In genomic region chr2:206392118-206392517, GRCh38 we compare ENCODE assay signal across 8 cellular contexts. TPM values are rescaled to one million over a fixed set of nuclear protein-coding genes. Genes with fewer than 3 reads are reported as not detected.
A peak's percentile ranks its signal among the peaks of the same experiment; 100 is the strongest.
DNase-seq lines count a peak whose midpoint lies in the region; ATAC-seq, FAIRE-seq and TF ChIP-seq lines count a peak whose summit lies in the region.

No MANE protein-coding gene starts in this region.

- H3K36me3 Mint-ChIP-seq in activated T-cell treated with anti-CD3 and anti-CD28 coated beads, Interleukin-2, amount 50 U/mL, for 72 hours (ENCODE audit: insufficient read depth in 2 of 2): no peaks in the 10 kb centered on the region
- no peaks in the 10 kb centered on the region for H3K36me3 Mint-ChIP-seq in activated T-cell treated with anti-CD3 and anti-CD28 coated beads, Interleukin-2, amount 50 U/mL, for 24 hours (ENCODE audit: low read depth)

- no peaks in the 10 kb centered on the region for H4K20me1 ChIP-seq in endothelial cell of umbilical vein (replicated peaks; ENCODE audit: control insufficient read depth, extremely low read depth, insufficient read depth, low read length)

- H3K9ac ChIP-seq in endothelial cell of umbilical vein (replicated peaks; ENCODE audit: extremely low read depth, insufficient read depth, low read length): no peak overlapping the region

- peak; percentile 68 for FAIRE-seq in endothelial cell of umbilical vein (lab: Jason Lieb, UNC)

- POLR2A ChIA-PET in endothelial cell of umbilical vein (lab: Charles Lee): no interaction called here

- H3K9me3 ChIP-seq in endothelial cell of umbilical vein (replicated peaks; ENCODE audit: control insufficient read depth, insufficient read depth, low read length) (no peaks in the 10 kb centered on the region), psoas muscle (no peaks in the 10 kb centered on the region)

- H3K36me3 ChIP-seq in endothelial cell of umbilical vein (ENCODE audit: control insufficient read depth in 2 of 2, extremely low read depth in 1 of 2, insufficient read depth in 2 of 2, low read length in 2 of 2) (no peaks in the 10 kb centered on the region), psoas muscle (ENCODE audit: insufficient read depth in 1 of 2, low read depth in 1 of 2) (no peaks in the 10 kb centered on the region)

- H3K79me2 ChIP-seq in endothelial cell of umbilical vein (ENCODE audit: control insufficient read depth, insufficient read depth, low read length): no peaks in the 10 kb centered on the region

- H3K27ac Mint-ChIP-seq in activated T-cell treated with anti-CD3 and anti-CD28 coated beads, Interleukin-2, amount 50 U/mL, for 72 hours: no peak overlapping the region
- H3K27ac Mint-ChIP-seq in activated T-cell treated with anti-CD3 and anti-CD28 coated beads, Interleukin-2, amount 50 U/mL, for 24 hours: no peak overlapping the region

- peak; percentile 67 to 72 for TF ChIP-seq CTCF in endothelial cell of umbilical vein (IDR thresholded peaks at IDR 0.05; ENCODE audit: extremely low read depth in 1 of 2, insufficient read depth in 1 of 2, low read depth in 1 of 2, low read length in 2 of 2)
- TF ChIP-seq CTCF in psoas muscle (IDR thresholded peaks at IDR 0.05): peak; percentile 50

- H3K27me3 ChIP-seq in endothelial cell of umbilical vein (ENCODE audit: control insufficient read depth in 2 of 2, insufficient read depth in 2 of 2, low read length in 2 of 2) (no peaks in the 10 kb centered on the region), psoas muscle (ENCODE audit: insufficient read depth in 3 of 3, low read length in 2 of 3) (no peaks in the 10 kb centered on the region)

- 11 to 19% (median 16%) methylated on average over 2 of the region's 2 CpGs for WGBS in psoas muscle, 3 donors

- ATAC-seq in activated T-cell treated with anti-CD3 and anti-CD28 coated beads, Interleukin-2, amount 50 U/mL, for 72 hours (replicated peaks in 1 of 2): peak; percentile 38 to 51
- ATAC-seq in GM21390 (IDR thresholded peaks at IDR 0.05; ENCODE audit: unreplicated experiment) (peak; percentile 100), HG03460 (IDR thresholded peaks at IDR 0.05; ENCODE audit: unreplicated experiment) (peak; percentile 99), psoas muscle (peak; percentile 67 to 77 (median 74))

- intact Hi-C loops in endothelial cell of umbilical vein (cut with micrococcal nuclease) (loop anchor here (1.0 to 5.0 kb wide), 7 partner anchors 32 to 389 kb away; partner anchors contain the start of genes ADAM23, FASTKD2 and MDH1B), psoas muscle (cut with DNase I) (loop anchor here (5.0 to 10.0 kb wide), 3 partner anchors 50 to 170 kb away; partner anchors contain the start of gene ADAM23 (in 1 of the 2))

- DNase-seq in activated T-cell treated with anti-CD3 and anti-CD28 coated beads, Interleukin-2, amount 50 U/mL, for 72 hours: peak; percentile 19 to 21
- no peak for DNase-seq in activated T-cell treated with anti-CD3 and anti-CD28 coated beads, Interleukin-2, amount 50 U/mL, for 24 hours
- DNase-seq in RPMI8226 (peak; percentile 68), endothelial cell of umbilical vein (ENCODE audit: low read depth, low spot score) (peak; percentile 81), psoas muscle (no peak), T-helper 9 cell (no peak)

- CTCF ChIA-PET in endothelial cell of umbilical vein (lab: Charles Lee): interaction anchor here (0.6 to 1.8 kb wide), 30 partner anchors 10 to 1081 kb away, joined by 3 to 44 read pairs (median 4); partner anchors contain the start of genes ADAM23 and FAM237A

- H2AFZ ChIP-seq in endothelial cell of umbilical vein (ENCODE audit: low read depth, low read length): no peak overlapping the region

- TF ChIP-seq POLR2A in endothelial cell of umbilical vein (IDR thresholded peaks at IDR 0.05; ENCODE audit: low read depth, low read length): no peak

- H3K4me1 Mint-ChIP-seq in activated T-cell treated with anti-CD3 and anti-CD28 coated beads, Interleukin-2, amount 50 U/mL, for 72 hours (ENCODE audit: low read depth): no peaks in the 10 kb centered on the region
- H3K4me1 Mint-ChIP-seq in activated T-cell treated with anti-CD3 and anti-CD28 coated beads, Interleukin-2, amount 50 U/mL, for 24 hours (ENCODE audit: low read depth): no peaks in the 10 kb centered on the region

- H3K4me3 ChIP-seq in endothelial cell of umbilical vein (replicated peaks in 1 of 3; ENCODE audit: insufficient read depth in 1 of 3, low read depth in 1 of 3, low read length in 3 of 3) (no peak overlapping the region), psoas muscle (no peak overlapping the region)

- no TSS peak for BruUV-seq in endothelial cell of umbilical vein (replicated peaks; lab: Mats Ljungman, UMichigan)

- dilution Hi-C loops in endothelial cell of umbilical vein (cut with MboI; ENCODE audit: extremely low pct_ligation_motif_present, low sequenced_read_pairs): no loop called here

- no peaks in the 10 kb centered on the region for H3K9me1 ChIP-seq in endothelial cell of umbilical vein (replicated peaks; ENCODE audit: control insufficient read depth, extremely low read depth, insufficient read depth, low read length)

- no peak overlapping the region for H3K4me3 Mint-ChIP-seq in activated T-cell treated with anti-CD3 and anti-CD28 coated beads, Interleukin-2, amount 50 U/mL, for 72 hours
- no peak overlapping the region for H3K4me3 Mint-ChIP-seq in activated T-cell treated with anti-CD3 and anti-CD28 coated beads, Interleukin-2, amount 50 U/mL, for 24 hours

- no peak overlapping the region for H3K4me2 ChIP-seq in endothelial cell of umbilical vein (ENCODE audit: insufficient read depth, low read length)

- H3K9me3 Mint-ChIP-seq in activated T-cell treated with anti-CD3 and anti-CD28 coated beads, Interleukin-2, amount 50 U/mL, for 72 hours: peaks cover 3 to 9% of the 10 kb centered on the region in 2 donors
- peaks cover 5% of the 10 kb centered on the region for H3K9me3 Mint-ChIP-seq in activated T-cell treated with anti-CD3 and anti-CD28 coated beads, Interleukin-2, amount 50 U/mL, for 24 hours

- no peaks in the 10 kb centered on the region for H3K4me1 ChIP-seq in endothelial cell of umbilical vein (ENCODE audit: control insufficient read depth, extremely low read depth, insufficient read depth, low read length)
- H3K4me1 ChIP-seq in psoas muscle: no peaks in the 10 kb centered on the region

- H3K27me3 Mint-ChIP-seq in activated T-cell treated with anti-CD3 and anti-CD28 coated beads, Interleukin-2, amount 50 U/mL, for 72 hours (ENCODE audit: low read depth): no peaks in the 10 kb centered on the region
- no peaks in the 10 kb centered on the region for H3K27me3 Mint-ChIP-seq in activated T-cell treated with anti-CD3 and anti-CD28 coated beads, Interleukin-2, amount 50 U/mL, for 24 hours

- H3K27ac ChIP-seq in endothelial cell of umbilical vein (ENCODE audit: insufficient read depth, low read depth, low read length): no peak overlapping the region
- no peak overlapping the region for H3K27ac ChIP-seq in psoas muscle

TF ChIP-seq in endothelial cell of umbilical vein, 7 proteins besides CTCF, POLR2A, EP300 and RAD21:
- TF ChIP-seq GATA2 (IDR thresholded peaks at IDR 0.05; ENCODE audit: insufficient read depth, insufficient read length, low read depth, low read length): no peak
- no peak for TF ChIP-seq EZH2 (IDR thresholded peaks at IDR 0.05; ENCODE audit: borderline replicate concordance, low read depth, low read length, severe bottlenecking)
- TF ChIP-seq, protein P1, sequence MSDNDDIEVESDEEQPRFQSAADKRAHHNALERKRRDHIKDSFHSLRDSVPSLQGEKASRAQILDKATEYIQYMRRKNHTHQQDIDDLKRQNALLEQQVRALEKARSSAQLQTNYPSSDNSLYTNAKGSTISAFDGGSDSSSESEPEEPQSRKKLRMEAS (IDR thresholded peaks at IDR 0.05; ENCODE audit: insufficient read depth, insufficient read length): no peak
- no peak for TF ChIP-seq MYC (IDR thresholded peaks at IDR 0.05; ENCODE audit: low read depth, low read length)
- TF ChIP-seq POLR2AphosphoS5 (IDR thresholded peaks at IDR 0.05; ENCODE audit: insufficient read depth, low read depth, low read length): no peak
- no peak for TF ChIP-seq FOS (IDR thresholded peaks at IDR 0.05; ENCODE audit: borderline replicate concordance, insufficient read depth, low read length)
- no peak for TF ChIP-seq JUN (IDR thresholded peaks at IDR 0.05; ENCODE audit: borderline replicate concordance, insufficient read depth, insufficient read length, low read depth)

RNA-seq across cellular contexts. Expression of gene ADAM23, which starts 51.2 kb away (rescaled TPM):
- 1 to 10 TPM; 2.4 to 3.0 TPM for total RNA-seq in activated T-cell treated with anti-CD3 and anti-CD28 coated beads, Interleukin-2, amount 50 U/mL, for 72 hours
- total RNA-seq in endothelial cell of umbilical vein: 20.6 and 38.5 TPM in 2 replicates
- polyA plus RNA-seq in endothelial cell of umbilical vein: 15.8 and 20.6 TPM in 2 replicates
- polyA plus RNA-seq in endothelial cell of umbilical vein (2011; cell fraction: cytosol; rRNA removed): 30.9 and 31.9 TPM in 2 replicates
- 19.9 and 23.7 TPM in 2 replicates for polyA plus RNA-seq in endothelial cell of umbilical vein (2011; cell fraction: nucleus; rRNA removed)
- polyA plus RNA-seq in endothelial cell of umbilical vein (2012): 23.6 and 33.5 TPM in 2 replicates
- polyA minus RNA-seq in endothelial cell of umbilical vein: 35.4 and 36.0 TPM in 2 replicates
- polyA minus RNA-seq in endothelial cell of umbilical vein (2011; cell fraction: cytosol; rRNA and poly(A)+ RNA removed): not detected
- polyA minus RNA-seq in endothelial cell of umbilical vein (2011; cell fraction: nucleus; rRNA and poly(A)+ RNA removed): 23.1 and 28.1 TPM in 2 replicates
- 1 to 10 TPM; 6.0 to 9.2 (median 6.3) TPM for total RNA-seq in psoas muscle
- polyA plus RNA-seq in psoas muscle: 1 to 10 TPM in 1 of 3 donors, under 1 TPM in 2; 0.42 to 3.0 (median 0.89) TPM

Comparison
In these comparisons a context has a peak if more than half of its experiments do, and no peak if none do; other contexts are left out.
1. DNase-seq: peak in activated T-cell treated with anti-CD3 and anti-CD28 coated beads, Interleukin-2, amount 50 U/mL, for 72 hours (2 of 2), RPMI8226 (single experiment) and endothelial cell of umbilical vein (single experiment); none in activated T-cell treated with anti-CD3 and anti-CD28 coated beads, Interleukin-2, amount 50 U/mL, for 24 hours (single experiment), psoas muscle (0 of 2) and T-helper 9 cell (single experiment).
2. ATAC-seq: peak in every context shown above with its lines; median percentile 100 in GM21390; 99 in HG03460; 74 in psoas muscle; 44 in activated T-cell treated with anti-CD3 and anti-CD28 coated beads, Interleukin-2, amount 50 U/mL, for 72 hours.